2 cellular contexts compared by ENCODE assay signal in genomic region chr16:78607022-78607421, GRCh38.
TF ChIP-seq lines count a peak whose summit lies in the region.

No MANE protein-coding gene starts in this region.

TF ChIP-seq in GM23338, 12 proteins besides CTCF, POLR2A, EP300 and RAD21 (continued from another document):
- TF ChIP-seq ETS1 (IDR thresholded peaks at IDR 0.05): no peak
- no peak for TF ChIP-seq POLR2AphosphoS5 (IDR thresholded peaks at IDR 0.05; ENCODE audit: low read depth)
- TF ChIP-seq, protein P1, sequence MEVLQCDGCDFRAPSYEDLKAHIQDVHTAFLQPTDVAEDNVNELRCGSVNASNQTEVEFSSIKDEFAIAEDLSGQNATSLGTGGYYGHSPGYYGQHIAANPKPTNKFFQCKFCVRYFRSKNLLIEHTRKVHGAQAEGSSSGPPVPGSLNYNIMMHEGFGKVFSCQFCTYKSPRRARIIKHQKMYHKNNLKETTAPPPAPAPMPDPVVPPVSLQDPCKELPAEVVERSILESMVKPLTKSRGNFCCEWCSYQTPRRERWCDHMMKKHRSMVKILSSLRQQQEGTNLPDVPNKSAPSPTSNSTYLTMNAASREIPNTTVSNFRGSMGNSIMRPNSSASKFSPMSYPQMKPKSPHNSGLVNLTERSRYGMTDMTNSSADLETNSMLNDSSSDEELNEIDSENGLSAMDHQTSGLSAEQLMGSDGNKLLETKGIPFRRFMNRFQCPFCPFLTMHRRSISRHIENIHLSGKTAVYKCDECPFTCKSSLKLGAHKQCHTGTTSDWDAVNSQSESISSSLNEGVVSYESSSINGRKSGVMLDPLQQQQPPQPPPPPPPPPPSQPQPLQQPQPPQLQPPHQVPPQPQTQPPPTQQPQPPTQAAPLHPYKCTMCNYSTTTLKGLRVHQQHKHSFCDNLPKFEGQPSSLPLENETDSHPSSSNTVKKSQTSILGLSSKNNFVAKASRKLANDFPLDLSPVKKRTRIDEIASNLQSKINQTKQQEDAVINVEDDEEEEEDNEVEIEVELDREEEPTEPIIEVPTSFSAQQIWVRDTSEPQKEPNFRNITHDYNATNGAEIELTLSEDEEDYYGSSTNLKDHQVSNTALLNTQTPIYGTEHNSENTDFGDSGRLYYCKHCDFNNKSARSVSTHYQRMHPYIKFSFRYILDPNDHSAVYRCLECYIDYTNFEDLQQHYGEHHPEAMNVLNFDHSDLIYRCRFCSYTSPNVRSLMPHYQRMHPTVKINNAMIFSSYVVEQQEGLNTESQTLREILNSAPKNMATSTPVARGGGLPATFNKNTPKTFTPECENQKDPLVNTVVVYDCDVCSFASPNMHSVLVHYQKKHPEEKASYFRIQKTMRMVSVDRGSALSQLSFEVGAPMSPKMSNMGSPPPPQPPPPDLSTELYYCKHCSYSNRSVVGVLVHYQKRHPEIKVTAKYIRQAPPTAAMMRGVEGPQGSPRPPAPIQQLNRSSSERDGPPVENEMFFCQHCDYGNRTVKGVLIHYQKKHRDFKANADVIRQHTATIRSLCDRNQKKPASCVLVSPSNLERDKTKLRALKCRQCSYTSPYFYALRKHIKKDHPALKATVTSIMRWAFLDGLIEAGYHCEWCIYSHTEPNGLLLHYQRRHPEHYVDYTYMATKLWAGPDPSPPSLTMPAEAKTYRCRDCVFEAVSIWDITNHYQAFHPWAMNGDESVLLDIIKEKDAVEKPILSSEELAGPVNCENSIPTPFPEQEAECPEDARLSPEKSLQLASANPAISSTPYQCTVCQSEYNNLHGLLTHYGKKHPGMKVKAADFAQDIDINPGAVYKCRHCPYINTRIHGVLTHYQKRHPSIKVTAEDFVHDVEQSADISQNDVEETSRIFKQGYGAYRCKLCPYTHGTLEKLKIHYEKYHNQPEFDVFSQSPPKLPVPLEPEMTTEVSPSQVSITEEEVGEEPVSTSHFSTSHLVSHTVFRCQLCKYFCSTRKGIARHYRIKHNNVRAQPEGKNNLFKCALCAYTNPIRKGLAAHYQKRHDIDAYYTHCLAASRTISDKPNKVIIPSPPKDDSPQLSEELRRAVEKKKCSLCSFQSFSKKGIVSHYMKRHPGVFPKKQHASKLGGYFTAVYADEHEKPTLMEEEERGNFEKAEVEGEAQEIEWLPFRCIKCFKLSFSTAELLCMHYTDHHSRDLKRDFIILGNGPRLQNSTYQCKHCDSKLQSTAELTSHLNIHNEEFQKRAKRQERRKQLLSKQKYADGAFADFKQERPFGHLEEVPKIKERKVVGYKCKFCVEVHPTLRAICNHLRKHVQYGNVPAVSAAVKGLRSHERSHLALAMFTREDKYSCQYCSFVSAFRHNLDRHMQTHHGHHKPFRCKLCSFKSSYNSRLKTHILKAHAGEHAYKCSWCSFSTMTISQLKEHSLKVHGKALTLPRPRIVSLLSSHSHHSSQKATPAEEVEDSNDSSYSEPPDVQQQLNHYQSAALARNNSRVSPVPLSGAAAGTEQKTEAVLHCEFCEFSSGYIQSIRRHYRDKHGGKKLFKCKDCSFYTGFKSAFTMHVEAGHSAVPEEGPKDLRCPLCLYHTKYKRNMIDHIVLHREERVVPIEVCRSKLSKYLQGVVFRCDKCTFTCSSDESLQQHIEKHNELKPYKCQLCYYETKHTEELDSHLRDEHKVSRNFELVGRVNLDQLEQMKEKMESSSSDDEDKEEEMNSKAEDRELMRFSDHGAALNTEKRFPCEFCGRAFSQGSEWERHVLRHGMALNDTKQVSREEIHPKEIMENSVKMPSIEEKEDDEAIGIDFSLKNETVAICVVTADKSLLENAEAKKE (CRISPR knock-in tag; IDR thresholded peaks at IDR 0.05): no peak
- no peak for TF ChIP-seq NANOG (IDR thresholded peaks at IDR 0.05; ENCODE audit: borderline replicate concordance)
- TF ChIP-seq EZH2phosphoT487 (IDR thresholded peaks at IDR 0.05; ENCODE audit: unreplicated experiment): no peak
- TF ChIP-seq CREB1 (CRISPR knock-in tag; IDR thresholded peaks at IDR 0.05; ENCODE audit: low read depth): no peak
- TF ChIP-seq, protein P2, sequence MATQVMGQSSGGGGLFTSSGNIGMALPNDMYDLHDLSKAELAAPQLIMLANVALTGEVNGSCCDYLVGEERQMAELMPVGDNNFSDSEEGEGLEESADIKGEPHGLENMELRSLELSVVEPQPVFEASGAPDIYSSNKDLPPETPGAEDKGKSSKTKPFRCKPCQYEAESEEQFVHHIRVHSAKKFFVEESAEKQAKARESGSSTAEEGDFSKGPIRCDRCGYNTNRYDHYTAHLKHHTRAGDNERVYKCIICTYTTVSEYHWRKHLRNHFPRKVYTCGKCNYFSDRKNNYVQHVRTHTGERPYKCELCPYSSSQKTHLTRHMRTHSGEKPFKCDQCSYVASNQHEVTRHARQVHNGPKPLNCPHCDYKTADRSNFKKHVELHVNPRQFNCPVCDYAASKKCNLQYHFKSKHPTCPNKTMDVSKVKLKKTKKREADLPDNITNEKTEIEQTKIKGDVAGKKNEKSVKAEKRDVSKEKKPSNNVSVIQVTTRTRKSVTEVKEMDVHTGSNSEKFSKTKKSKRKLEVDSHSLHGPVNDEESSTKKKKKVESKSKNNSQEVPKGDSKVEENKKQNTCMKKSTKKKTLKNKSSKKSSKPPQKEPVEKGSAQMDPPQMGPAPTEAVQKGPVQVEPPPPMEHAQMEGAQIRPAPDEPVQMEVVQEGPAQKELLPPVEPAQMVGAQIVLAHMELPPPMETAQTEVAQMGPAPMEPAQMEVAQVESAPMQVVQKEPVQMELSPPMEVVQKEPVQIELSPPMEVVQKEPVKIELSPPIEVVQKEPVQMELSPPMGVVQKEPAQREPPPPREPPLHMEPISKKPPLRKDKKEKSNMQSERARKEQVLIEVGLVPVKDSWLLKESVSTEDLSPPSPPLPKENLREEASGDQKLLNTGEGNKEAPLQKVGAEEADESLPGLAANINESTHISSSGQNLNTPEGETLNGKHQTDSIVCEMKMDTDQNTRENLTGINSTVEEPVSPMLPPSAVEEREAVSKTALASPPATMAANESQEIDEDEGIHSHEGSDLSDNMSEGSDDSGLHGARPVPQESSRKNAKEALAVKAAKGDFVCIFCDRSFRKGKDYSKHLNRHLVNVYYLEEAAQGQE (IDR thresholded peaks at IDR 0.05; ENCODE audit: unreplicated experiment): no peak
TF ChIP-seq in GM23338: peak in this region for 0.

TF ChIP-seq in H1, 55 proteins besides CTCF, POLR2A, EP300 and RAD21 (continued from another document):
- TF ChIP-seq MAX (IDR thresholded peaks at IDR 0.05) (no peak), JUND (IDR thresholded peaks at IDR 0.05; ENCODE audit: low read length) (no peak)
